Comparison of ENCODE assay signal across 10 cellular contexts in the genomic region with DNA sequence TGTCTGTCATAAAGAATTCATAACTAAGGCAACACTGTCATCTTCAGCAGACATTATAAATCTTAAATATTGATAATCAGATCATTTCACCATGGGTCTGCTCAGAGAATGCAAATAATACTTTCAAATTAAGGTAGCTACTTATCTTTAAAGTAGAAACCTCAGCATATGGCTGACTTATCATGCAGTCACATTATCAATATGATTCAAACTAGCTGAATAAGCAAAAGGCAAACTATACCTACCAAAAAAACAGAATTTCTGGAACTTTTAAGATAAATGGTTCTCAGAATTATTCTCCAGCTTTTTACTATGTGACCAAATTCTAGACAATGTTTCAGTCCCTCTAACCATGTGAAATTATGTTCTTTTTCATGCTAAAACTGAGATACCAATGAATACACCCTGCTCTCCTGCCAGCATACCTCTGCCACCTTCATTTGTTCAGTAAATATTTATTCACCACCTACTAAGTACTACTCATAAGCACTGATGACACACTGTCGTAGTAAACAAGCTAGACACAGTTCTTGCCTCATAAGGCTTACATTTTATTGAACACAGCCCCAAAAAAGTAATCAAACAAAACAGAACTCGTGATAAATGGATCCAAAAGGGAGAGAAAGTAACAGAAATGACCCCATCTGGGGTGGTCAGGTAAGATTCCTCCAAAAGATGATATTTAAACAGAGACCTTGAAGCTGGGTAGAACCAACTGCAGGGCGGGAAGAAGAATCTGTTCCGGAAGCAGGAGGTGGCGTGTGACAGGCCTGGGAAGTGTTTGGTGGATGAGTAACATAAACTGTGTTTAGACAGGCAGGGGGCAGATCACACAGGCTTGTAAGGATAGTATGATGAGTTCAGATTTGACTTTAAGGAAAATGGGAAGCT. TPM values are rescaled to one million over a fixed set of nuclear protein-coding genes. Genes with fewer than 3 reads are reported as not detected.
DNase-seq lines count a peak whose midpoint lies in the region; ATAC-seq and TF ChIP-seq lines count a peak whose summit lies in the region.
"Had no signal": no experiment of that assay in that cellular context is flagged by ENCODE, and none has a peak within 500 bp of the region (broad histone marks: within the 10 kb centered on the region; RNA-seq: fewer than 3 reads in every experiment).

No MANE protein-coding gene starts in this region.

- no peak overlapping the region for H3K9ac ChIP-seq in liver (ENCODE audit: low read depth in 1 of 2, low read length in 2 of 2)

- H3K4me1 ChIP-seq in RWPE2 (ENCODE audit: insufficient read depth, poor library complexity, severe bottlenecking) (peaks cover 31% of the 10 kb centered on the region), liver (ENCODE audit: control insufficient read depth in 4 of 4, insufficient read depth in 4 of 4, low read length in 3 of 4) (peaks cover 2 to 8% (median 5%) of the 10 kb centered on the region in 4 donors), HAP-1 (peaks cover 4% of the 10 kb centered on the region)
- H3K4me1 ChIP-seq in CD8-positive, alpha-beta T cell (ENCODE audit: insufficient read depth, low read length): no peaks in the 10 kb centered on the region

- H3K36me3 ChIP-seq in RWPE2 (ENCODE audit: low read depth) (peaks cover 3% of the 10 kb centered on the region), liver (ENCODE audit: control insufficient read depth in 4 of 4, insufficient read depth in 3 of 4, low read depth in 1 of 4, low read length in 3 of 4) (no peaks in the 10 kb centered on the region), HAP-1 (replicated peaks) (no peaks in the 10 kb centered on the region)
- no peaks in the 10 kb centered on the region for H3K36me3 ChIP-seq in CD8-positive, alpha-beta T cell (ENCODE audit: insufficient read depth, low read length)

- CTCF ChIA-PET in Calu3 (lab: Charles Lee): interaction anchor here (0.5 kb wide), 1 partner anchor 193 kb away, joined by 3 read pairs; no protein-coding TSS in a partner anchor
- CTCF ChIA-PET in CD8-positive, alpha-beta T cell (lab: Charles Lee): no interaction called here

- H3K27me3 Mint-ChIP-seq in Calu3 (ENCODE audit: unreplicated experiment): no peaks in the 10 kb centered on the region
- peaks cover 9% of the 10 kb centered on the region for H3K27me3 Mint-ChIP-seq in CD8-positive, alpha-beta T cell (ENCODE audit: low read depth)

- H3K27ac Mint-ChIP-seq in Calu3 (ENCODE audit: unreplicated experiment): peak overlapping the region; percentile 9
- H3K27ac Mint-ChIP-seq in CD8-positive, alpha-beta T cell: no peak overlapping the region

- TF ChIP-seq RAD21 in liver (IDR thresholded peaks at IDR 0.05): no peak

- H3K27ac ChIP-seq in RWPE2 (ENCODE audit: poor library complexity, severe bottlenecking): peak overlapping the region; percentile 83
- H3K27ac ChIP-seq in liver (ENCODE audit: low read depth in 1 of 2, low read length in 2 of 2): peak overlapping the region in 1 of 2 donors; percentile 11
- H3K27ac ChIP-seq in CD8-positive, alpha-beta T cell (ENCODE audit: low read depth, low read length): no peak overlapping the region

- H3K4me3 ChIP-seq in RWPE2 (ENCODE audit: severe bottlenecking): no peak overlapping the region
- H3K4me3 ChIP-seq in liver (ENCODE audit: low read depth in 1 of 3, low read length in 3 of 3): no peak overlapping the region
- H3K4me3 ChIP-seq in CD8-positive, alpha-beta T cell (ENCODE audit: low read depth, low read length): no peak overlapping the region
- H3K4me3 ChIP-seq in HAP-1: no peak overlapping the region

- peaks cover 58% of the 10 kb centered on the region for H3K4me1 Mint-ChIP-seq in Calu3 (ENCODE audit: low read depth, unreplicated experiment)
- H3K4me1 Mint-ChIP-seq in CD8-positive, alpha-beta T cell (ENCODE audit: low read depth): no peaks in the 10 kb centered on the region

- in situ Hi-C loops in HAP-1 (cut with MboI; ENCODE audit: low sequenced_read_pairs): no loop called here

- intact Hi-C loops in Calu3 (cut with micrococcal nuclease; ENCODE audit: unreplicated experiment): no loop called here
- intact Hi-C loops in CD8-positive, alpha-beta T cell (cut with DNase I, micrococcal nuclease): no loop called here

- BruUV-seq in Calu3 (replicated peaks; lab: Mats Ljungman, UMichigan): no TSS peak

- H3K27me3 ChIP-seq in RWPE2 (ENCODE audit: insufficient read depth, poor library complexity, severe bottlenecking): no peaks in the 10 kb centered on the region
- no peaks in the 10 kb centered on the region for H3K27me3 ChIP-seq in liver (ENCODE audit: control insufficient read depth in 4 of 4, insufficient read depth in 4 of 4, low read length in 3 of 4)
- no peaks in the 10 kb centered on the region for H3K27me3 ChIP-seq in CD8-positive, alpha-beta T cell (ENCODE audit: insufficient read depth, low read length)
- H3K27me3 ChIP-seq in HAP-1 (ENCODE audit: low read depth): no peaks in the 10 kb centered on the region

- H3K9me3 ChIP-seq in RWPE2 (ENCODE audit: severe bottlenecking) (no peaks in the 10 kb centered on the region), liver (ENCODE audit: control insufficient read depth in 4 of 4, low read length in 3 of 4) (no peaks in the 10 kb centered on the region), HAP-1 (no peaks in the 10 kb centered on the region)
- no peaks in the 10 kb centered on the region for H3K9me3 ChIP-seq in CD8-positive, alpha-beta T cell (ENCODE audit: low read length)

- H3K4me3 Mint-ChIP-seq in Calu3 (ENCODE audit: low read depth, unreplicated experiment): peak overlapping the region; percentile 5
- H3K4me3 Mint-ChIP-seq in CD8-positive, alpha-beta T cell: no peak overlapping the region

- H3K9me3 Mint-ChIP-seq in Calu3 (ENCODE audit: low read depth, unreplicated experiment): no peaks in the 10 kb centered on the region
- no peaks in the 10 kb centered on the region for H3K9me3 Mint-ChIP-seq in CD8-positive, alpha-beta T cell

- TF ChIP-seq CTCF in Calu3 (IDR thresholded peaks at IDR 0.05; ENCODE audit: unreplicated experiment): no peak
- TF ChIP-seq CTCF in RWPE2 (IDR thresholded peaks at IDR 0.05; ENCODE audit: poor library complexity, severe bottlenecking): no peak
- TF ChIP-seq CTCF in liver (IDR thresholded peaks at IDR 0.05; ENCODE audit: low read depth, low read length, missing input control): no peak
- TF ChIP-seq CTCF in CD8-positive, alpha-beta T cell (IDR thresholded peaks at IDR 0.05): no peak

- peak; percentile 95 for ATAC-seq in RWPE2 (ENCODE audit: low read depth)
- ATAC-seq in esophagus mucosa: peak; percentile 86
- no peak for ATAC-seq in GM21723 (IDR thresholded peaks at IDR 0.05; ENCODE audit: unreplicated experiment)
- ATAC-seq in CD8-positive, alpha-beta T cell: no peak

- POLR2A ChIA-PET in CD8-positive, alpha-beta T cell (lab: Charles Lee): no interaction called here

- WGBS in liver: 61% methylated on average over 5 of the region's 5 CpGs

- DNase-seq in Calu3: no peak
- DNase-seq in RWPE2 (ENCODE audit: low spot score): peak; percentile 74
- no peak for DNase-seq in CD8-positive, alpha-beta T cell
- no peak for DNase-seq in ecto neural progenitor cell (ENCODE audit: low spot score)
- no peak for DNase-seq in HAP-1 (ENCODE audit: low spot score in 2 of 2)
- DNase-seq: activated naive CD4-positive, alpha-beta T cell treated with Interleukin-2 at 50 U/mL for 16 hours; NCI-H524 had no signal

- peaks cover 9% of the 10 kb centered on the region for H3K36me3 Mint-ChIP-seq in Calu3 (ENCODE audit: insufficient read depth, unreplicated experiment)
- no peaks in the 10 kb centered on the region for H3K36me3 Mint-ChIP-seq in CD8-positive, alpha-beta T cell

TF ChIP-seq in liver, 16 proteins besides CTCF, POLR2A, EP300 and RAD21:
- TF ChIP-seq FOXA2 (IDR thresholded peaks at IDR 0.05): peak; percentile 49
- TF ChIP-seq, protein P1, sequence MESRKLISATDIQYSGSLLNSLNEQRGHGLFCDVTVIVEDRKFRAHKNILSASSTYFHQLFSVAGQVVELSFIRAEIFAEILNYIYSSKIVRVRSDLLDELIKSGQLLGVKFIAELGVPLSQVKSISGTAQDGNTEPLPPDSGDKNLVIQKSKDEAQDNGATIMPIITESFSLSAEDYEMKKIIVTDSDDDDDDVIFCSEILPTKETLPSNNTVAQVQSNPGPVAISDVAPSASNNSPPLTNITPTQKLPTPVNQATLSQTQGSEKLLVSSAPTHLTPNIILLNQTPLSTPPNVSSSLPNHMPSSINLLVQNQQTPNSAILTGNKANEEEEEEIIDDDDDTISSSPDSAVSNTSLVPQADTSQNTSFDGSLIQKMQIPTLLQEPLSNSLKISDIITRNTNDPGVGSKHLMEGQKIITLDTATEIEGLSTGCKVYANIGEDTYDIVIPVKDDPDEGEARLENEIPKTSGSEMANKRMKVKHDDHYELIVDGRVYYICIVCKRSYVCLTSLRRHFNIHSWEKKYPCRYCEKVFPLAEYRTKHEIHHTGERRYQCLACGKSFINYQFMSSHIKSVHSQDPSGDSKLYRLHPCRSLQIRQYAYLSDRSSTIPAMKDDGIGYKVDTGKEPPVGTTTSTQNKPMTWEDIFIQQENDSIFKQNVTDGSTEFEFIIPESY (IDR thresholded peaks at IDR 0.05): peak; percentile 24
- no peak for TF ChIP-seq HNF4G (IDR thresholded peaks at IDR 0.05)
- TF ChIP-seq FOXA1 (IDR thresholded peaks at IDR 0.05): peak; percentile 46
- TF ChIP-seq HNF4A (conservative IDR thresholded peaks at IDR 0.05): peak in 1 of 2 donors; percentile 11

RNA-seq across cellular contexts. Expression of a gene that starts 17.7 kb away (rescaled TPM):
- total RNA-seq in Calu3 (2022) (91.7 and 98.6 TPM in 2 replicates), esophagus mucosa (15.6 TPM), liver (1 to 10 TPM; 2.9 to 3.4 TPM)
- 1 to 10 TPM in 1 of 2 donors, under 1 TPM in 1; 0.29 to 5.7 TPM for polyA plus RNA-seq in liver
- total RNA-seq in CD8-positive, alpha-beta T cell: under 1 TPM; 0.57 to 0.69 TPM

Comparison
In these comparisons a context has a peak if more than half of its experiments do, and no peak if none do; other contexts are left out.
1. ATAC-seq: peak in RWPE2 (single experiment) and esophagus mucosa (single experiment); none in GM21723 (single experiment) and CD8-positive, alpha-beta T cell (single experiment).